ENCODE assay signal across 8 cellular contexts in genomic region chr10:62019013-62019684, GRCh38.
A peak's percentile ranks its signal among the peaks of the same experiment; 100 is the strongest.
DNase-seq lines count a peak whose midpoint lies in the region; ATAC-seq and TF ChIP-seq lines count a peak whose summit lies in the region.

No MANE protein-coding gene starts in this region.

- DNase-seq in activated CD4-positive, CD25-positive, alpha-beta regulatory T cell treated with anti-CD3 and anti-CD28 coated beads, Interleukin-2, amount 50 U/mL, for 72 hours, result no peak
- DNase-seq in SK-N-SH (no peak), fibroblast of gingiva (ENCODE audit: low read depth) (peak; percentile 59), GF-D8 (lab: John Stamatoyannopoulos, UW) (no peak), COLO668 (lab: John Stamatoyannopoulos, UW; ENCODE audit: unreplicated experiment) (no peak), SHP77 (lab: John Stamatoyannopoulos, UW) (no peak)
- DNase-seq in stimulated activated naive B cell treated with anti-CD40 and anti-IgM and Interleukin-4, amounts not matched to agents 10 μg/mL and 1 μg/mL and 100 μg/mL, for 72 hours, result no peak

- peak overlapping the region; percentile 32 to 53 for H3K4me3 Mint-ChIP-seq in stimulated activated naive B cell treated with anti-CD40 and anti-IgM and Interleukin-4, amounts not matched to agents 10 μg/mL and 1 μg/mL and 100 μg/mL, for 72 hours

- TF ChIP-seq CTCF in SK-N-SH (IDR thresholded peaks at IDR 0.05), result no peak

- H3K4me1 ChIP-seq in SK-N-SH (ENCODE audit: control insufficient read depth in 1 of 2, insufficient read depth in 2 of 2, low read depth in 1 of 2, low read length in 1 of 2), result peaks cover 20 to 48% of the 10 kb centered on the region in 2 experiments; a peak in 3 of 4 replicates

- H3K9me3 ChIP-seq in SK-N-SH, result no peaks in the 10 kb centered on the region

- no peak overlapping the region for H2AFZ ChIP-seq in SK-N-SH (ENCODE audit: low read depth)

- TF ChIP-seq RAD21 in SK-N-SH (IDR thresholded peaks at IDR 0.05; ENCODE audit: low read length), result no peak

- no peaks in the 10 kb centered on the region for H3K27me3 ChIP-seq in SK-N-SH (ENCODE audit: insufficient read depth)

- H4K20me1 ChIP-seq in SK-N-SH (ENCODE audit: insufficient read depth), result no peaks in the 10 kb centered on the region

- peaks cover 31% of the 10 kb centered on the region for H3K79me2 ChIP-seq in SK-N-SH (ENCODE audit: insufficient read depth)

- H3K36me3 Mint-ChIP-seq in stimulated activated naive B cell treated with anti-CD40 and anti-IgM and Interleukin-4, amounts not matched to agents 10 μg/mL and 1 μg/mL and 100 μg/mL, for 72 hours, result peaks cover 50 to 84% of the 10 kb centered on the region in 2 donors

- CTCF ChIA-PET in SK-N-SH (lab: Yijun Ruan, JAX), result interaction anchor here (1.0 to 2.8 kb wide), 3 partner anchors 9 to 226 kb away, joined by 3 to 16 read pairs (median 5); no protein-coding TSS in a partner anchor

- TF ChIP-seq EP300 in SK-N-SH (IDR thresholded peaks at IDR 0.05; ENCODE audit: borderline replicate concordance in 1 of 2, low read depth in 1 of 2, low read length in 1 of 2), result no peak

- H3K9ac ChIP-seq in SK-N-SH, result no peak overlapping the region

- H3F3A ChIP-seq in SK-N-SH (replicated peaks; ENCODE audit: insufficient read depth), result peaks cover 10% of the 10 kb centered on the region

- H3K4me2 ChIP-seq in SK-N-SH, result no peak overlapping the region

- peak overlapping the region; percentile 6 to 48; a peak in 3 of 4 replicates for H3K27ac ChIP-seq in SK-N-SH (ENCODE audit: low read depth in 2 of 2, low read length in 1 of 2)

- H3K4me1 Mint-ChIP-seq in stimulated activated naive B cell treated with anti-CD40 and anti-IgM and Interleukin-4, amounts not matched to agents 10 μg/mL and 1 μg/mL and 100 μg/mL, for 72 hours, result peaks cover 45 to 91% of the 10 kb centered on the region in 2 donors

- H3K9me3 Mint-ChIP-seq in stimulated activated naive B cell treated with anti-CD40 and anti-IgM and Interleukin-4, amounts not matched to agents 10 μg/mL and 1 μg/mL and 100 μg/mL, for 72 hours, result peaks cover 6 to 8% of the 10 kb centered on the region in 2 donors

- H3K27ac Mint-ChIP-seq in stimulated activated naive B cell treated with anti-CD40 and anti-IgM and Interleukin-4, amounts not matched to agents 10 μg/mL and 1 μg/mL and 100 μg/mL, for 72 hours, result peak overlapping the region; percentile 100

- no peak overlapping the region for H3K4me3 ChIP-seq in SK-N-SH (ENCODE audit: low read depth in 2 of 2, low read length in 1 of 2)

- H3K9me2 ChIP-seq in SK-N-SH, result no peaks in the 10 kb centered on the region

- ATAC-seq in activated CD4-positive, CD25-positive, alpha-beta regulatory T cell treated with anti-CD3 and anti-CD28 coated beads, Interleukin-2, amount 50 U/mL, for 24 hours, result peak; percentile 32 to 36
- peak; percentile 44 for ATAC-seq in stimulated activated naive B cell treated with anti-CD40 and anti-IgM and Interleukin-4, amounts not matched to agents 10 μg/mL and 1 μg/mL and 100 μg/mL, for 72 hours (replicated peaks)

- POLR2A ChIA-PET in SK-N-SH (lab: Yijun Ruan, JAX), result no interaction called here

- 85% methylated on average over 8 of the region's 8 CpGs for WGBS in SK-N-SH (ENCODE audit: low lambda C conversion rate)

- no peaks in the 10 kb centered on the region for H3K27me3 Mint-ChIP-seq in stimulated activated naive B cell treated with anti-CD40 and anti-IgM and Interleukin-4, amounts not matched to agents 10 μg/mL and 1 μg/mL and 100 μg/mL, for 72 hours

- peaks cover 0 to 15% of the 10 kb centered on the region in 2 experiments for H3K36me3 ChIP-seq in SK-N-SH (replicated peaks in 1 of 2; ENCODE audit: control insufficient read depth in 1 of 2, insufficient read depth in 2 of 2, low read length in 1 of 2)

TF ChIP-seq in SK-N-SH, 30 proteins besides CTCF, POLR2A, EP300 and RAD21:
- TF ChIP-seq NRF1 (IDR thresholded peaks at IDR 0.05; ENCODE audit: low read depth, low read length), result no peak
- no peak for TF ChIP-seq RCOR1 (IDR thresholded peaks at IDR 0.05; ENCODE audit: low read length)
- no peak for TF ChIP-seq GABPA (IDR thresholded peaks at IDR 0.05; ENCODE audit: low read depth)
- no peak for TF ChIP-seq POLR2AphosphoS5 (IDR thresholded peaks at IDR 0.05; ENCODE audit: low read depth, low read length)
- no peak for TF ChIP-seq YY1 (IDR thresholded peaks at IDR 0.05; ENCODE audit: low read depth)
- no peak for TF ChIP-seq USF2 (IDR thresholded peaks at IDR 0.05; ENCODE audit: borderline replicate concordance, low read depth, low read length)
- no peak for TF ChIP-seq JUND (IDR thresholded peaks at IDR 0.05)
- TF ChIP-seq EZH2phosphoT487 (IDR thresholded peaks at IDR 0.05; ENCODE audit: borderline replicate concordance, low read depth), result no peak
- no peak for TF ChIP-seq FOXM1 (IDR thresholded peaks at IDR 0.05; ENCODE audit: low read depth)
- no peak for TF ChIP-seq RFX5 (IDR thresholded peaks at IDR 0.05; ENCODE audit: low read length)
- TF ChIP-seq RXRA (IDR thresholded peaks at IDR 0.05; ENCODE audit: borderline replicate concordance, low read depth), result no peak
- no peak for TF ChIP-seq TCF12 (IDR thresholded peaks at IDR 0.05)
- TF ChIP-seq USF1 (IDR thresholded peaks at IDR 0.05; ENCODE audit: borderline replicate concordance, low read depth), result no peak
- no peak for TF ChIP-seq CHD2 (IDR thresholded peaks at IDR 0.05; ENCODE audit: low read length, partially characterized antibody)
- TF ChIP-seq SMC3 (IDR thresholded peaks at IDR 0.05; ENCODE audit: low read depth, low read length), result no peak
- TF ChIP-seq IRF3 (IDR thresholded peaks at IDR 0.05; ENCODE audit: low read depth, low read length), result no peak
